Comparison of ENCODE assay signal across 24 cellular contexts in genomic region chrX:20230406-20230805, GRCh38. TPM values are rescaled to one million over a fixed set of nuclear protein-coding genes. Genes with fewer than 3 reads are reported as not detected.
DNase-seq lines count a peak whose midpoint lies in the region; ATAC-seq and TF ChIP-seq lines count a peak whose summit lies in the region.
"Had no signal": no experiment of that assay in that cellular context is flagged by ENCODE, and none has a peak within 500 bp of the region (broad histone marks: within the 10 kb centered on the region; RNA-seq: fewer than 3 reads in every experiment).

No MANE protein-coding gene starts in this region.

- peaks cover 7% of the 10 kb centered on the region for H3K36me3 Mint-ChIP-seq in T-helper 17 cell (ENCODE audit: low read depth)

- no peaks in the 10 kb centered on the region for H3K27me3 Mint-ChIP-seq in T-helper 17 cell
- H3K27me3 Mint-ChIP-seq: activated CD4-positive, alpha-beta memory T cell treated with anti-CD3 and anti-CD28 coated beads for 36 hours had no signal

- H3K4me3 Mint-ChIP-seq in T-helper 17 cell, result peak overlapping the region; percentile 34
- H3K4me3 Mint-ChIP-seq: activated CD4-positive, alpha-beta memory T cell treated with anti-CD3 and anti-CD28 coated beads for 36 hours; CD14-positive monocyte; stimulated activated naive B cell treated with anti-CD40 and anti-IgM and Interleukin-4, amounts not matched to agents 10 μg/mL and 1 μg/mL and 100 μg/mL, for 72 hours had no signal

- no peak overlapping the region for H3K4me3 ChIP-seq in GM12865 (ENCODE audit: low read depth, low read length)
- H3K4me3 ChIP-seq: coronary artery, lower lobe of right lung, uterus had no signal

- H3K27ac Mint-ChIP-seq in T-helper 17 cell, result peak overlapping the region; percentile 74
- H3K27ac Mint-ChIP-seq: activated CD4-positive, alpha-beta memory T cell treated with anti-CD3 and anti-CD28 coated beads for 36 hours; stimulated activated naive B cell treated with anti-CD40 and anti-IgM and Interleukin-4, amounts not matched to agents 10 μg/mL and 1 μg/mL and 100 μg/mL, for 72 hours had no signal

- peaks cover 28% of the 10 kb centered on the region for H3K4me1 Mint-ChIP-seq in T-helper 17 cell

- ATAC-seq in GM18907 (IDR thresholded peaks at IDR 0.05; ENCODE audit: unreplicated experiment) (peak; percentile 88), HG02852 (IDR thresholded peaks at IDR 0.05; ENCODE audit: unreplicated experiment) (peak; percentile 60), T-helper 17 cell (no peak), GM21619 (IDR thresholded peaks at IDR 0.05; ENCODE audit: unreplicated experiment) (no peak)
- ATAC-seq: lower lobe of right lung, SK-N-SH treated with all-trans-retinoic acid at 6 μM for 48 hours had no signal

- peak; percentile 18 for DNase-seq in GM12865 (ENCODE audit: low read depth)
- no peak for DNase-seq in T-helper 17 cell
- DNase-seq in hippocampal formation (lab: John Stamatoyannopoulos, UW), result no peak
- DNase-seq in NCI-H524 treated with DMSO at 0.1 percent for 48 hours (lab: John Stamatoyannopoulos, UW), result no peak
- DNase-seq in NCI-H2171 treated with DMSO at 0.1 percent for 48 hours (lab: John Stamatoyannopoulos, UW), result no peak
- DNase-seq: activated CD4-positive, alpha-beta memory T cell treated with anti-CD3 and anti-CD28 coated beads for 36 hours; activated T-cell treated with anti-CD3 and anti-CD28 coated beads for 4 hours; amygdala; kidney; lower lobe of right lung; NCI-H1048; NCI-H187; NCI-H774; small intestine; stimulated activated CD4-positive, alpha-beta T cell treated with anti-CD3 and anti-CD28 coated beads, Interleukin-2, amount 100 ng/mL, for 48 hours; stimulated activated naive B cell treated with anti-CD40 and anti-IgM and Interleukin-4, amounts not matched to agents 10 μg/mL and 1 μg/mL and 100 μg/mL, for 72 hours; uterus had no signal

- no peak for TF ChIP-seq CTCF in GM12865 (IDR thresholded peaks at IDR 0.05; ENCODE audit: insufficient read depth, low read depth, low read length, missing control alignments)

- no peaks in the 10 kb centered on the region for H3K9me3 ChIP-seq in T-helper 17 cell (ENCODE audit: control insufficient read depth, low read length, poor library complexity, severe bottlenecking)
- H3K9me3 ChIP-seq: lower lobe of right lung, neutrophil, uterus had no signal

RNA-seq across cellular contexts. Expression of gene RPS6KA3, which starts 36.3 kb away (rescaled TPM):
- total RNA-seq in T-helper 17 cell, result 100 to 1,000 TPM; 108 to 112 TPM

Comparison
In these comparisons a context has a peak if more than half of its experiments do, and no peak if none do; other contexts are left out.
1. ATAC-seq: peak in GM18907 (single experiment) and HG02852 (single experiment); none in T-helper 17 cell (single experiment) and GM21619 (single experiment).